In the genomic region with DNA sequence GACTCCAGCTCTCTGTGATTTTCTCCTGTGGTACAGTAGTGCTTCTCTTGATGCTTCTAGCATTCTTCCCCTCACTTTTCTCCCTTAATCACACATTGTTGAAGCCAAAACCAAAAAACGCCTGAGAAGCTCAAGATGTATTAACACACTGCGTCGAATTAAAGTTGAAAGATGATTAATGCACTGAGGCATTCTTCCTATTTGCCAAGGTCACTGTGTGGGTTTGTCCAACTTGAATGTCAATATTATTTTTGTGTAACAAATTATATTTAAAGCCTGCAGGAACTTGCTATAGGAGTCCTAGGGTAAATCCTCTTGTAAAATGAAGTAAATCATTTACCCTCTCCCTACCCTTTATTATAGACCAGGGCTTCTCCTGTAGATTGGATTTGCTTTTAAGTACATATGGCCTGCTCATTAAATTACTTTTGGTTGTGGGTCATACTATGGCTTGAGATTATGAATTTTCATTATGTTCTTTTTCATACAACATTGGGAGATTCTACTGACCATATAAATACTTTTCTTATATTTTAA, we compare ENCODE assay signal across 21 cellular contexts.
DNase-seq lines count a peak whose midpoint lies in the region; ATAC-seq and TF ChIP-seq lines count a peak whose summit lies in the region.
"Had no signal": no experiment of that assay in that cellular context is flagged by ENCODE, and none has a peak within 500 bp of the region (broad histone marks: within the 10 kb centered on the region; RNA-seq: fewer than 3 reads in every experiment).

No MANE protein-coding gene starts in this region.

- peak; percentile 50 for DNase-seq in DMS53 (lab: John Stamatoyannopoulos, UW)
- DNase-seq in PC-3 = peak; percentile 23
- DNase-seq in choroid plexus epithelial cell (ENCODE audit: low read depth) = peak; percentile 5
- no peak for DNase-seq in left colon
- no peak for DNase-seq in kidney glomerular epithelial cell (lab: John Stamatoyannopoulos, UW)
- no peak for DNase-seq in NCI-H345 treated with DMSO at 0.1 percent for 48 hours (lab: John Stamatoyannopoulos, UW; ENCODE audit: unreplicated experiment)
- DNase-seq: ACHN; CD4-positive, alpha-beta T cell; COR-L47; Kasumi-1; MM.1S; NCI-H1048; NCI-H1417 treated with DMSO at 0.1 percent for 48 hours; NCI-H1930; NCI-H510A; NCI-H748 treated with DMSO at 0.1 percent for 48 hours; NK-92 treated with Interleukin-12 subunit alpha and Interleukin-12 subunit beta, amount 100 ng/mL, for 24 hours had no signal

- TF ChIP-seq CTCF in PC-3 (conservative IDR thresholded peaks at IDR 0.05; ENCODE audit: low read depth, low read length) (no peak), choroid plexus epithelial cell (conservative IDR thresholded peaks at IDR 0.05; ENCODE audit: low read depth, low read length) (no peak)

- H3K4me3 ChIP-seq in PC-3 (ENCODE audit: low read length) = no peak overlapping the region
- no peak overlapping the region for H3K4me3 ChIP-seq in choroid plexus epithelial cell (ENCODE audit: low read depth, low read length)
- H3K4me3 ChIP-seq: BLaER1 had no signal

- peaks cover 4% of the 10 kb centered on the region; the same call in 1 of the 2 replicates for H3K27me3 ChIP-seq in PC-3 (ENCODE audit: low read length)
- H3K27me3 ChIP-seq: BLaER1 had no signal

- no peaks in the 10 kb centered on the region for H3K4me1 ChIP-seq in PC-3 (ENCODE audit: insufficient read depth, low read length)
- H3K4me1 ChIP-seq: BLaER1 had no signal

- no peak overlapping the region for H3K27ac ChIP-seq in PC-3 (ENCODE audit: low read length)
- H3K27ac ChIP-seq: BLaER1 had no signal

- CTCF ChIA-PET in PC-3 (lab: Charles Lee) = no interaction called here

- no peaks in the 10 kb centered on the region for H3F3A ChIP-seq in PC-3 (ENCODE audit: low read length, unreplicated experiment)

- no peaks in the 10 kb centered on the region for H3K9me3 ChIP-seq in PC-3 (ENCODE audit: low read length)
- H3K9me3 ChIP-seq: BLaER1 had no signal

- H3K36me3 ChIP-seq in PC-3 (ENCODE audit: low read depth, low read length) = no peaks in the 10 kb centered on the region
- H3K36me3 ChIP-seq: BLaER1 had no signal

- POLR2A ChIA-PET in PC-3 (lab: Charles Lee; ENCODE audit: unreplicated experiment) = no interaction called here

- intact Hi-C loops in PC-3 (cut with micrococcal nuclease) = no loop called here
- intact Hi-C loops in left colon (cut with DNase I, micrococcal nuclease) = no loop called here

- no peak overlapping the region for H2AFZ ChIP-seq in PC-3 (ENCODE audit: low read length)

- H3K9ac ChIP-seq in PC-3 (ENCODE audit: low read length) = no peak overlapping the region
- H3K9ac ChIP-seq: BLaER1 had no signal

- H3K9me2 ChIP-seq in PC-3 (replicated peaks; ENCODE audit: low read length) = no peaks in the 10 kb centered on the region

- H4K20me1 ChIP-seq in PC-3 (ENCODE audit: low read length) = no peaks in the 10 kb centered on the region
- H4K20me1 ChIP-seq: BLaER1 had no signal

- BruUV-seq in PC-3 (replicated peaks; lab: Mats Ljungman, UMichigan) = no TSS peak

- H3K79me2 ChIP-seq in PC-3 (ENCODE audit: low read length) = no peaks in the 10 kb centered on the region

- no peak overlapping the region for H3K4me2 ChIP-seq in PC-3 (ENCODE audit: low read length)
- H3K4me2 ChIP-seq: BLaER1 had no signal

- ATAC-seq in PC-3 (no peak), left colon (peak; percentile 96), HG03469 (IDR thresholded peaks at IDR 0.05; ENCODE audit: unreplicated experiment) (no peak), GM19351 (IDR thresholded peaks at IDR 0.05; ENCODE audit: unreplicated experiment) (no peak)
- ATAC-seq: Panc1 had no signal

Comparison
In these comparisons a context has a peak if more than half of its experiments do, and no peak if none do; other contexts are left out.
1. DNase-seq: peak in DMS53 (single experiment), PC-3 (single experiment) and choroid plexus epithelial cell (single experiment); none in left colon (0 of 2), kidney glomerular epithelial cell (single experiment) and NCI-H345 treated with DMSO at 0.1 percent for 48 hours (single experiment).